3 cellular contexts compared by ENCODE assay signal in genomic region chr11:133133053-133133452, GRCh38.
A peak's percentile ranks its signal among the peaks of the same experiment; 100 is the strongest.
TF ChIP-seq lines count a peak whose summit lies in the region.

No MANE protein-coding gene starts in this region.

TF ChIP-seq in HepG2, 621 proteins besides CTCF, POLR2A, EP300 and RAD21:
- TF ChIP-seq PHF8 (CRISPR knock-in tag; IDR thresholded peaks at IDR 0.05): no peak
- no peak for TF ChIP-seq GATAD2A (CRISPR knock-in tag; IDR thresholded peaks at IDR 0.05)
- TF ChIP-seq CEBPB (IDR thresholded peaks at IDR 0.05; ENCODE audit: borderline replicate concordance, low read depth, low read length): peak; percentile 71; the same call in 1 of the 2 replicates

TF ChIP-seq in K562, 482 proteins besides CTCF, POLR2A, EP300 and RAD21:
- TF ChIP-seq CEBPB (tag; IDR thresholded peaks at IDR 0.05) (peak; percentile 45; the same call in 1 of the 2 replicates), C11orf30 (IDR thresholded peaks at IDR 0.05; ENCODE audit: low read depth) (no peak)

TF ChIP-seq in SK-N-SH, 30 proteins besides CTCF, POLR2A, EP300 and RAD21:
- TF ChIP-seq NFIC (IDR thresholded peaks at IDR 0.05; ENCODE audit: borderline replicate concordance): no peak
- no peak for TF ChIP-seq CHD2 (IDR thresholded peaks at IDR 0.05; ENCODE audit: low read length, partially characterized antibody)
- TF ChIP-seq PBX3 (IDR thresholded peaks at IDR 0.05): no peak
- no peak for TF ChIP-seq ZBTB33 (IDR thresholded peaks at IDR 0.05; ENCODE audit: borderline replicate concordance, low read depth)
- TF ChIP-seq RFX5 (IDR thresholded peaks at IDR 0.05; ENCODE audit: low read length): no peak
- TF ChIP-seq FOXJ3 (CRISPR knock-in tag; IDR thresholded peaks at IDR 0.05): no peak
- no peak for TF ChIP-seq TEAD4 (IDR thresholded peaks at IDR 0.05; ENCODE audit: borderline replicate concordance, insufficient read depth)
